Comparison of ENCODE assay signal across 8 cellular contexts in the genomic region with DNA sequence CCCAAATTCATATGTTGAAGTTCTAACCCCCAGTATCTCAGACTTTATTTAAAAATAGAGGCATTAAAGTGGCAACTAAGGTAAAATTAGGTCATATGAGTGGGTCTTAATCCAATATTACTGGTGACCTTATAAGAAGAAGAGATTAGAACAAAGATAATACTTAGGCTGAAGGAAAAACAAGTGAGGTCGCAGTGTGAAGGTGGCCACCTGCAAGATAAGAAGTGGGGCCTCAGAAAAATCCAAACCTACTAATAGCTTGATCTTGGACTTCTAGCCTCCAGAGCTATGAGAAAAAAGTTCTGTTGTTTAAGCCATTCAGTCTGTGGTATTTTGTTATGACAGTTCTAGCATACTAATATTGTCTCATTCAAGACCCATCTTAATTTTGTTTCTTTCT.
"Had no signal": no experiment of that assay in that cellular context is flagged by ENCODE, and none has a peak within 500 bp of the region (broad histone marks: within the 10 kb centered on the region; RNA-seq: fewer than 3 reads in every experiment).

No MANE protein-coding gene starts in this region.

- DNase-seq: H9, HCEC 1CT, IMR-90 had no signal

- H3K4me3 Mint-ChIP-seq: GM23338, H9 had no signal

- FAIRE-seq: H1, H54, HTR-8/SVneo, K562 had no signal

- H3K4me3 ChIP-seq: GM23338, K562 had no signal

- ATAC-seq: GM23338, K562 had no signal

- H3K4me1 Mint-ChIP-seq: GM23338 had no signal

- H3K9me3 Mint-ChIP-seq: GM23338, H9 had no signal

- H3K27ac Mint-ChIP-seq: GM23338 had no signal
